8 cellular contexts compared by ENCODE assay signal in genomic region chr10:62083413-62083794, GRCh38.
DNase-seq lines count a peak whose midpoint lies in the region; ATAC-seq and TF ChIP-seq lines count a peak whose summit lies in the region.

No MANE protein-coding gene starts in this region.

- H3K36me3 Mint-ChIP-seq in HFFc6 (ENCODE audit: low read depth), result peaks cover 59% of the 10 kb centered on the region

- H3K9me3 Mint-ChIP-seq in HFFc6, result peaks cover 4% of the 10 kb centered on the region; the same call in 1 of the 2 replicates

- no peak for DNase-seq in HFFc6
- no peak for DNase-seq in SJSA1 (ENCODE audit: low read depth in 1 of 2, low spot score in 2 of 2)
- DNase-seq in fibroblast of gingiva (ENCODE audit: low read depth), result peak; percentile 51
- peak; percentile 58 for DNase-seq in pulmonary artery endothelial cell (ENCODE audit: low read depth, low spot score)
- no peak for DNase-seq in stimulated activated CD4-positive, alpha-beta T cell treated with anti-CD3 and anti-CD28 coated beads, Interleukin-2, amount 100 ng/mL, for 48 hours
- DNase-seq in erythroblast (lab: John Stamatoyannopoulos, UW), result no peak

- H3K4me1 ChIP-seq in SJSA1 (replicated peaks), result peaks cover 33% of the 10 kb centered on the region

- H3K36me3 ChIP-seq in SJSA1, result peaks cover 80% of the 10 kb centered on the region

- TF ChIP-seq CTCF in HFFc6 (IDR thresholded peaks at IDR 0.05), result no peak

- H3K4me3 Mint-ChIP-seq in HFFc6, result peak overlapping the region; percentile 1

- peaks cover 83% of the 10 kb centered on the region for H3K4me1 Mint-ChIP-seq in HFFc6 (ENCODE audit: low read depth)

- peaks cover 15% of the 10 kb centered on the region for H3K27me3 Mint-ChIP-seq in HFFc6 (ENCODE audit: insufficient read depth)

- no peaks in the 10 kb centered on the region for H3K27me3 ChIP-seq in SJSA1 (replicated peaks)

- H3K4me3 ChIP-seq in SJSA1, result no peak overlapping the region

- H3K27ac Mint-ChIP-seq in HFFc6, result peak overlapping the region; percentile 98

- TF ChIP-seq POLR2A in erythroblast (IDR thresholded peaks at IDR 0.05; ENCODE audit: low read length), result no peak

- no peaks in the 10 kb centered on the region for H3K9me3 ChIP-seq in SJSA1 (replicated peaks)

- peak overlapping the region; percentile 73 for H3K27ac ChIP-seq in SJSA1

- ATAC-seq in GM21526 (IDR thresholded peaks at IDR 0.05; ENCODE audit: low FRiP score, unreplicated experiment) (no peak), GM18519 (IDR thresholded peaks at IDR 0.05; ENCODE audit: low FRiP score, unreplicated experiment) (no peak)

Comparison
In these comparisons a context has a peak if more than half of its experiments do, and no peak if none do; other contexts are left out.
1. DNase-seq: peak in fibroblast of gingiva (single experiment) and pulmonary artery endothelial cell (single experiment); none in HFFc6 (single experiment), SJSA1 (0 of 2), stimulated activated CD4-positive, alpha-beta T cell treated with anti-CD3 and anti-CD28 coated beads, Interleukin-2, amount 100 ng/mL, for 48 hours (0 of 2) and erythroblast (0 of 2).